ENCODE assay signal across 11 cellular contexts in genomic region chr1:213652109-213652508, GRCh38.
"Had no signal": no experiment of that assay in that cellular context is flagged by ENCODE, and none has a peak within 500 bp of the region (broad histone marks: within the 10 kb centered on the region; RNA-seq: fewer than 3 reads in every experiment).

No MANE protein-coding gene starts in this region.

- FAIRE-seq: H1, H54 had no signal

- H3K4me1 ChIP-seq: HAP-1 had no signal

- H3K4me3 Mint-ChIP-seq: GM23338, H9, HFFc6 had no signal

- H3K9me3 ChIP-seq: HAP-1 had no signal

- H3K4me3 ChIP-seq: GM23248, GM23338, HAP-1 had no signal

- DNase-seq: GM23248, GOT3, H7, H9, HCEC 1CT, HFFc6 had no signal

- H3K36me3 ChIP-seq: HAP-1 had no signal

- H3K27ac Mint-ChIP-seq: GM23338, H9, HFFc6 had no signal

- ATAC-seq: GM23338, HCT116 had no signal

- H3K9ac ChIP-seq: GM23248 had no signal

- H3K4me2 ChIP-seq: GM23338 had no signal

- H3K9me3 Mint-ChIP-seq: GM23338, H9 had no signal

- H3K27ac ChIP-seq: GM23248 had no signal

- H2AFZ ChIP-seq: GM23248, GM23338 had no signal
